In genomic region chr7:21361413-21362130, GRCh38 we compare ENCODE assay signal across 1 cellular context.
TF ChIP-seq lines count a peak whose summit lies in the region.

No MANE protein-coding gene starts in this region.

TF ChIP-seq in GM12878, 131 proteins besides CTCF, POLR2A, EP300 and RAD21 (continued from another document and continues in another):
- TF ChIP-seq TCF7 (IDR thresholded peaks at IDR 0.05; ENCODE audit: borderline replicate concordance) (0 out of 2 replicates have a peak, but pooled peaks have one; percentile 21), IKZF1 (conservative IDR thresholded peaks at IDR 0.05) (0 out of 2 replicates have a peak, but pooled peaks have one; percentile 32), ATF7 (IDR thresholded peaks at IDR 0.05; ENCODE audit: low read depth) (peak; percentile 89), TAF1 (IDR thresholded peaks at IDR 0.05; ENCODE audit: borderline replicate concordance, low read depth, low read length) (no peak), SIX5 (IDR thresholded peaks at IDR 0.05; ENCODE audit: low read depth, low read length, severe bottlenecking) (no peak), SUZ12 (IDR thresholded peaks at IDR 0.05; ENCODE audit: unreplicated experiment) (no peak), CUX1 (IDR thresholded peaks at IDR 0.05; ENCODE audit: insufficient replicate concordance, low read depth, low read length) (no peak), WRNIP1 (IDR thresholded peaks at IDR 0.05; ENCODE audit: borderline replicate concordance, low read depth, low read length) (no peak), NR2F1 (conservative IDR thresholded peaks at IDR 0.05) (peak; percentile 96), REST (IDR thresholded peaks at IDR 0.05; ENCODE audit: low read depth, low read length) (no peak), ZNF217 (IDR thresholded peaks at IDR 0.05) (0 out of 2 replicates have a peak, but pooled peaks have one; percentile 29), TARDBP (IDR thresholded peaks at IDR 0.05; ENCODE audit: borderline replicate concordance) (no peak), ZNF24 (IDR thresholded peaks at IDR 0.05) (no peak), EZH2 (IDR thresholded peaks at IDR 0.05; ENCODE audit: borderline replicate concordance, control insufficient read depth, low read depth, low read length) (no peak), CHD2 (IDR thresholded peaks at IDR 0.05; ENCODE audit: borderline replicate concordance, low read depth, low read length) (no peak), USF1 (IDR thresholded peaks at IDR 0.05; ENCODE audit: borderline replicate concordance, extremely low read length, insufficient read depth, low read depth, low read length) (no peak), HDAC6 (IDR thresholded peaks at IDR 0.05; ENCODE audit: unreplicated experiment) (no peak), IKZF2 (IDR thresholded peaks at IDR 0.05) (peak in 1 of 2 experiments; percentile 26; a peak in 2 of 4 replicates), MEF2B (IDR thresholded peaks at IDR 0.05; ENCODE audit: partially characterized antibody, poor library complexity, severe bottlenecking) (no peak), ASH2L (IDR thresholded peaks at IDR 0.05; ENCODE audit: borderline replicate concordance, low read depth) (no peak), PAX5 (IDR thresholded peaks at IDR 0.05; ENCODE audit: borderline replicate concordance, low read depth, low read length) (no peak), SRF (IDR thresholded peaks at IDR 0.05; ENCODE audit: low read depth in 2 of 2, low read length in 2 of 2) (peak; percentile 20 to 48; a peak in 2 of 4 replicates), HSF1 (IDR thresholded peaks at IDR 0.05; ENCODE audit: low read depth, low read length) (no peak), ZNF622 (IDR thresholded peaks at IDR 0.05) (no peak), IRF4 (IDR thresholded peaks at IDR 0.05; ENCODE audit: low read depth, low read length) (no peak), CHD1 (IDR thresholded peaks at IDR 0.05; ENCODE audit: low read depth, low read length) (no peak), TCF3 (IDR thresholded peaks at IDR 0.05; ENCODE audit: borderline replicate concordance, insufficient read depth, low read depth, low read length) (no peak), ZNF687 (IDR thresholded peaks at IDR 0.05) (no peak; the same call in 1 of the 2 replicates)
- TF ChIP-seq, protein P1, sequence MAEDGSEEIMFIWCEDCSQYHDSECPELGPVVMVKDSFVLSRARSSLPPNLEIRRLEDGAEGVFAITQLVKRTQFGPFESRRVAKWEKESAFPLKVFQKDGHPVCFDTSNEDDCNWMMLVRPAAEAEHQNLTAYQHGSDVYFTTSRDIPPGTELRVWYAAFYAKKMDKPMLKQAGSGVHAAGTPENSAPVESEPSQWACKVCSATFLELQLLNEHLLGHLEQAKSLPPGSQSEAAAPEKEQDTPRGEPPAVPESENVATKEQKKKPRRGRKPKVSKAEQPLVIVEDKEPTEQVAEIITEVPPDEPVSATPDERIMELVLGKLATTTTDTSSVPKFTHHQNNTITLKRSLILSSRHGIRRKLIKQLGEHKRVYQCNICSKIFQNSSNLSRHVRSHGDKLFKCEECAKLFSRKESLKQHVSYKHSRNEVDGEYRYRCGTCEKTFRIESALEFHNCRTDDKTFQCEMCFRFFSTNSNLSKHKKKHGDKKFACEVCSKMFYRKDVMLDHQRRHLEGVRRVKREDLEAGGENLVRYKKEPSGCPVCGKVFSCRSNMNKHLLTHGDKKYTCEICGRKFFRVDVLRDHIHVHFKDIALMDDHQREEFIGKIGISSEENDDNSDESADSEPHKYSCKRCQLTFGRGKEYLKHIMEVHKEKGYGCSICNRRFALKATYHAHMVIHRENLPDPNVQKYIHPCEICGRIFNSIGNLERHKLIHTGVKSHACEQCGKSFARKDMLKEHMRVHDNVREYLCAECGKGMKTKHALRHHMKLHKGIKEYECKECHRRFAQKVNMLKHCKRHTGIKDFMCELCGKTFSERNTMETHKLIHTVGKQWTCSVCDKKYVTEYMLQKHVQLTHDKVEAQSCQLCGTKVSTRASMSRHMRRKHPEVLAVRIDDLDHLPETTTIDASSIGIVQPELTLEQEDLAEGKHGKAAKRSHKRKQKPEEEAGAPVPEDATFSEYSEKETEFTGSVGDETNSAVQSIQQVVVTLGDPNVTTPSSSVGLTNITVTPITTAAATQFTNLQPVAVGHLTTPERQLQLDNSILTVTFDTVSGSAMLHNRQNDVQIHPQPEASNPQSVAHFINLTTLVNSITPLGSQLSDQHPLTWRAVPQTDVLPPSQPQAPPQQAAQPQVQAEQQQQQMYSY (CRISPR knock-in tag; IDR thresholded peaks at IDR 0.05) = no peak
- TF ChIP-seq, protein P2, sequence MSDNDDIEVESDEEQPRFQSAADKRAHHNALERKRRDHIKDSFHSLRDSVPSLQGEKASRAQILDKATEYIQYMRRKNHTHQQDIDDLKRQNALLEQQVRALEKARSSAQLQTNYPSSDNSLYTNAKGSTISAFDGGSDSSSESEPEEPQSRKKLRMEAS (IDR thresholded peaks at IDR 0.05; ENCODE audit: low read depth, low read length) = no peak
- TF ChIP-seq, protein P3, sequence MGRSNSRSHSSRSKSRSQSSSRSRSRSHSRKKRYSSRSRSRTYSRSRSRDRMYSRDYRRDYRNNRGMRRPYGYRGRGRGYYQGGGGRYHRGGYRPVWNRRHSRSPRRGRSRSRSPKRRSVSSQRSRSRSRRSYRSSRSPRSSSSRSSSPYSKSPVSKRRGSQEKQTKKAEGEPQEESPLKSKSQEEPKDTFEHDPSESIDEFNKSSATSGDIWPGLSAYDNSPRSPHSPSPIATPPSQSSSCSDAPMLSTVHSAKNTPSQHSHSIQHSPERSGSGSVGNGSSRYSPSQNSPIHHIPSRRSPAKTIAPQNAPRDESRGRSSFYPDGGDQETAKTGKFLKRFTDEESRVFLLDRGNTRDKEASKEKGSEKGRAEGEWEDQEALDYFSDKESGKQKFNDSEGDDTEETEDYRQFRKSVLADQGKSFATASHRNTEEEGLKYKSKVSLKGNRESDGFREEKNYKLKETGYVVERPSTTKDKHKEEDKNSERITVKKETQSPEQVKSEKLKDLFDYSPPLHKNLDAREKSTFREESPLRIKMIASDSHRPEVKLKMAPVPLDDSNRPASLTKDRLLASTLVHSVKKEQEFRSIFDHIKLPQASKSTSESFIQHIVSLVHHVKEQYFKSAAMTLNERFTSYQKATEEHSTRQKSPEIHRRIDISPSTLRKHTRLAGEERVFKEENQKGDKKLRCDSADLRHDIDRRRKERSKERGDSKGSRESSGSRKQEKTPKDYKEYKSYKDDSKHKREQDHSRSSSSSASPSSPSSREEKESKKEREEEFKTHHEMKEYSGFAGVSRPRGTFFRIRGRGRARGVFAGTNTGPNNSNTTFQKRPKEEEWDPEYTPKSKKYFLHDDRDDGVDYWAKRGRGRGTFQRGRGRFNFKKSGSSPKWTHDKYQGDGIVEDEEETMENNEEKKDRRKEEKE (IDR thresholded peaks at IDR 0.05) = no peak
- TF ChIP-seq, protein P4, sequence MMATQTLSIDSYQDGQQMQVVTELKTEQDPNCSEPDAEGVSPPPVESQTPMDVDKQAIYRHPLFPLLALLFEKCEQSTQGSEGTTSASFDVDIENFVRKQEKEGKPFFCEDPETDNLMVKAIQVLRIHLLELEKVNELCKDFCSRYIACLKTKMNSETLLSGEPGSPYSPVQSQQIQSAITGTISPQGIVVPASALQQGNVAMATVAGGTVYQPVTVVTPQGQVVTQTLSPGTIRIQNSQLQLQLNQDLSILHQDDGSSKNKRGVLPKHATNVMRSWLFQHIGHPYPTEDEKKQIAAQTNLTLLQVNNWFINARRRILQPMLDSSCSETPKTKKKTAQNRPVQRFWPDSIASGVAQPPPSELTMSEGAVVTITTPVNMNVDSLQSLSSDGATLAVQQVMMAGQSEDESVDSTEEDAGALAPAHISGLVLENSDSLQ (IDR thresholded peaks at IDR 0.05) = peak; percentile 70
